In the genomic region with DNA sequence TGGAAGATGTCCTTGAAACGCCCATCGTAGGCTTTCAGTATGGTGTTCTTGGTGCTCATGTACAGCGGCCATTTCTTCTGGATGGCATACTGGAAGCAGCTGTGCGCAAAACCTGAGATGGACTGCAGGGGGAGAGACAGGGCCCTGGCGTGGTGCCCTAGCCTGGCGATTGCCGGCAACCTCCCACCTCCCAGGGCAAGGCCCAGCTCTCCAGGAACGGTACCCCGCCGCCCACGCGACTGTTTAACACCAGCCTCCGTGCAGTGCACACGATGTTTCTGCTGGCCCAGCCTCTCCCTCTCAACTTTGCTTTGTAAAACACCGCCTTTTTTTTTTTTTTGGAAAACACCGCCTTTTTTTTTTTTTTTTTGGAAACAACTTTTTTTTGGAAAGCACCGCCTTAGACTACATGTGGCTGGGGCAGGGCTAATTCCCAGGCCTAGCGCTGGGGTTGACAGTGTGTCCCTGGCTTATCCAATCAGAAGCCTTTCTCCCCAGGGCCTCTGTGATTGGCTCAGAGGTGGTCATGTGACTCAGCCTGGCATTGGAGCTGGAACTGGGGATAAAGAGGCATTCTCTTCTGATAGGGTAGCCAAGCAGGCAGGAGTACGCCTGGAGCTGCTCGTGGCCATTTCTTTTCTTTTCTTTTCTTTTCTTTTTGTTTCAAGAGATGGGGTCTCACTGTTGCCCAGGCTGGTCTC, we compare ENCODE assay signal across 8 cellular contexts. TPM values are rescaled to one million over a fixed set of nuclear protein-coding genes. Genes with fewer than 3 reads are reported as not detected.
DNase-seq lines count a peak whose midpoint lies in the region; ATAC-seq and TF ChIP-seq lines count a peak whose summit lies in the region.

No MANE protein-coding gene starts in this region.

- intact Hi-C loops in left ventricle myocardium superior (cut with micrococcal nuclease) (no loop called here), left ventricle myocardium inferior (cut with micrococcal nuclease) (no loop called here)

- H3K9me3 ChIP-seq in left ventricle myocardium inferior (replicated peaks) (no peaks in the 10 kb centered on the region), RWPE2 (ENCODE audit: severe bottlenecking) (no peaks in the 10 kb centered on the region)

- no peak for TF ChIP-seq CTCF in left ventricle myocardium inferior (IDR thresholded peaks at IDR 0.05; ENCODE audit: borderline replicate concordance)
- no peak for TF ChIP-seq CTCF in RWPE2 (IDR thresholded peaks at IDR 0.05; ENCODE audit: poor library complexity, severe bottlenecking)

- H3K4me3 ChIP-seq in left ventricle myocardium inferior (no peak overlapping the region), RWPE2 (ENCODE audit: severe bottlenecking) (no peak overlapping the region)

- no peaks in the 10 kb centered on the region for H3K27me3 ChIP-seq in left ventricle myocardium inferior (ENCODE audit: low read depth)
- H3K27me3 ChIP-seq in RWPE2 (ENCODE audit: insufficient read depth, poor library complexity, severe bottlenecking): no peaks in the 10 kb centered on the region

- H3K36me3 ChIP-seq in left ventricle myocardium inferior: peaks cover 84% of the 10 kb centered on the region
- H3K36me3 ChIP-seq in RWPE2 (ENCODE audit: low read depth): peaks cover 27% of the 10 kb centered on the region

- DNase-seq in left ventricle myocardium superior (no peak), left ventricle myocardium inferior (no peak), RWPE2 (ENCODE audit: low spot score) (no peak), G401 (ENCODE audit: low spot score) (no peak)
- peak; percentile 43 for DNase-seq in stimulated activated naive CD8-positive, alpha-beta T cell treated with anti-CD3 and anti-CD28 coated beads, Interleukin-15, Interleukin-2, amounts not matched to agents 100 U/mL and 50 U/mL, for 24 hours

- H3K4me1 ChIP-seq in left ventricle myocardium inferior (peaks cover 23% of the 10 kb centered on the region), RWPE2 (ENCODE audit: insufficient read depth, poor library complexity, severe bottlenecking) (no peaks in the 10 kb centered on the region)

- peak; percentile 24 for ATAC-seq in left ventricle myocardium superior
- peak; percentile 44 for ATAC-seq in RWPE2 (ENCODE audit: low read depth)
- peak; percentile 9 for ATAC-seq in esophagus mucosa
- peak; percentile 37 for ATAC-seq in stimulated activated naive CD8-positive, alpha-beta T cell treated with anti-CD3 and anti-CD28 coated beads, Interleukin-15, Interleukin-2, amounts not matched to agents 100 U/mL and 50 U/mL, for 24 hours
- no peak for ATAC-seq in GM21515 (IDR thresholded peaks at IDR 0.05; ENCODE audit: unreplicated experiment)
- no peak for ATAC-seq in HG03460 (IDR thresholded peaks at IDR 0.05; ENCODE audit: unreplicated experiment)

- no peak overlapping the region for H3K27ac ChIP-seq in left ventricle myocardium inferior (replicated peaks)
- no peak overlapping the region for H3K27ac ChIP-seq in RWPE2 (ENCODE audit: poor library complexity, severe bottlenecking)

- in situ Hi-C loops in G401 (cut with HindIII; ENCODE audit: low sequenced_read_pairs): no loop called here

RNA-seq across cellular contexts. Expression of gene IDH2, which starts 14.7 kb away (rescaled TPM):
- total RNA-seq in left ventricle myocardium superior (1,172 TPM), left ventricle myocardium inferior (933 TPM), esophagus mucosa (114 TPM)
- total RNA-seq in G401 (2014; rRNA removed; shearing (Covaris generic)): 46.2 and 52.9 TPM in 2 replicates

Comparison
In these comparisons a context has a peak if more than half of its experiments do, and no peak if none do; other contexts are left out.
1. ATAC-seq: peak in left ventricle myocardium superior (single experiment), RWPE2 (single experiment), esophagus mucosa (single experiment) and stimulated activated naive CD8-positive, alpha-beta T cell treated with anti-CD3 and anti-CD28 coated beads, Interleukin-15, Interleukin-2, amounts not matched to agents 100 U/mL and 50 U/mL, for 24 hours (single experiment); none in GM21515 (single experiment) and HG03460 (single experiment).